In the genomic region with DNA sequence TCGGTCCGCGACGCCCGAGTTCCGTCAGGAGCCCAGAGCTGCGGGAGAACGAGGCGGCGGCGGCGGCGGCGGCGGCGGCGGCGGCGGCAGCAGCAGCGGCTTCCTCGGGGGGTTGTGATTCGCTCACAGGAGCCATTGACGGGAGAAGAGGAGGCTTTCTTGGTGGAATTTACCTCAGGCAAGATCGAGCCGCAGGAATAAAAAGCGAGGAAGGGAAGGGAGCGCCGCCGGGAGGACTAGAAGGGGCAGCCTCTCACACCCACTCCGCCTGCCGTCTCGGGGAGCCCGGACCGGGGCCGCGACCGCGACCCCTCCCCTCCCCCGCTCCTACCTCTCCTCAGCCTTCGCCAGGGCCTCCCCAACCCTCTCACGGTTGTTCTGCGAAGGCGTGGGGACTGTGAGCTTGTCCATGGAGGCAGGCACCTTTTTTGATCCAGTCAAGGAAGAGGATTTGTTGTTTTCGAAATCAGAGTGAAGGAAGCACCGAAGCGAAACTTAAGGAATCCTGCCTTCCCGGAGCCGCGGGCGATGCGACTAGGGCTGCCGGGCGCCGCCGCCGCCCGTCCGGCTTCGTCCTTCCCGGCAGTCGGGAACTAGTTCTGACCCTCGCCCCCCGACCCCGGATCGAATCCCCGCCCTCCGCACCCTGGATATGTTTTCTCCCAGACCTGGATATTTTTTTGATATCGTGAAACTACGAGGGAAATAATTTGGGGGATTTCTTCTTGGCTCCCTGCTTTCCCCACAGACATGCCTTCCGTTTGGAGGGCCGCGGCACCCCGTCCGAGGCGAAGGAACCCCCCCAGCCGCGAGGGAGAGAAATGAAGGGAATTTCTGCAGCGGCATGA, we compare ENCODE assay signal across 8 cellular contexts. TPM values are rescaled to one million over a fixed set of nuclear protein-coding genes. Genes with fewer than 3 reads are reported as not detected.
DNase-seq lines count a peak whose midpoint lies in the region; ATAC-seq and TF ChIP-seq lines count a peak whose summit lies in the region.

No MANE protein-coding gene starts in this region.

- H3K9me3 Mint-ChIP-seq in activated CD8-positive, alpha-beta T cell treated with anti-CD3 and anti-CD28 coated beads for 36 hours, result no peaks in the 10 kb centered on the region

- peak overlapping the region; percentile 56 for H2BK120ac ChIP-seq in mesendoderm (ENCODE audit: low read depth, low read length)

- peak overlapping the region; percentile 81 for H2BK5ac ChIP-seq in mesendoderm (ENCODE audit: low read length)

- CTCF ChIA-PET in activated CD8-positive, alpha-beta T cell treated with anti-CD3 and anti-CD28 coated beads for 36 hours (lab: Charles Lee), result no interaction called here

- H3K36me3 ChIP-seq in HAP-1 (replicated peaks) (no peaks in the 10 kb centered on the region), MM.1S (replicated peaks; ENCODE audit: insufficient read depth, low read length) (no peaks in the 10 kb centered on the region), mesendoderm (ENCODE audit: control insufficient read depth, insufficient read depth, low read length) (no peaks in the 10 kb centered on the region)
- no peaks in the 10 kb centered on the region for H3K36me3 ChIP-seq in effector memory CD4-positive, alpha-beta T cell (ENCODE audit: control insufficient read depth, insufficient read depth, low read length)

- H3K23ac ChIP-seq in mesendoderm (ENCODE audit: low read length), result peak overlapping the region; percentile 96

- peak overlapping the region; percentile 98 for H3K4me3 Mint-ChIP-seq in activated CD8-positive, alpha-beta T cell treated with anti-CD3 and anti-CD28 coated beads for 36 hours

- peak overlapping the region; percentile 76 for H3K4ac ChIP-seq in mesendoderm (ENCODE audit: low read depth, low read length)

- no peaks in the 10 kb centered on the region; the same call in none of the 2 replicates for H3K4me1 ChIP-seq in HAP-1
- peaks cover 10% of the 10 kb centered on the region; the same call in 1 of the 2 replicates for H3K4me1 ChIP-seq in MM.1S (ENCODE audit: low read length)
- peaks cover 10% of the 10 kb centered on the region for H3K4me1 ChIP-seq in effector memory CD4-positive, alpha-beta T cell (ENCODE audit: control insufficient read depth, insufficient read depth, low read length, poor library complexity, severe bottlenecking)
- H3K4me1 ChIP-seq in mesendoderm (ENCODE audit: control insufficient read depth, low read depth, low read length), result peaks cover 4% of the 10 kb centered on the region

- no peaks in the 10 kb centered on the region for H3K27me3 Mint-ChIP-seq in activated CD8-positive, alpha-beta T cell treated with anti-CD3 and anti-CD28 coated beads for 36 hours

- ATAC-seq in activated CD8-positive, alpha-beta T cell treated with anti-CD3 and anti-CD28 coated beads for 36 hours, result peak; percentile 32

- peaks cover 29% of the 10 kb centered on the region for H3K4me1 Mint-ChIP-seq in activated CD8-positive, alpha-beta T cell treated with anti-CD3 and anti-CD28 coated beads for 36 hours (ENCODE audit: low read depth)

- peak overlapping the region; percentile 95 for H3K56ac ChIP-seq in mesendoderm (ENCODE audit: low read length)

- H3K18ac ChIP-seq in mesendoderm (ENCODE audit: low read length), result peak overlapping the region; percentile 68

- peak overlapping the region; percentile 82 for H3K27ac Mint-ChIP-seq in activated CD8-positive, alpha-beta T cell treated with anti-CD3 and anti-CD28 coated beads for 36 hours

- H4K8ac ChIP-seq in mesendoderm (ENCODE audit: low read depth, low read length), result no peak overlapping the region

- H3K9me3 ChIP-seq in HAP-1 (no peaks in the 10 kb centered on the region), MM.1S (replicated peaks; ENCODE audit: insufficient read depth, low read length) (no peaks in the 10 kb centered on the region)
- no peaks in the 10 kb centered on the region for H3K9me3 ChIP-seq in effector memory CD4-positive, alpha-beta T cell (ENCODE audit: control insufficient read depth, low read length)

- peaks cover 2% of the 10 kb centered on the region for H3K79me1 ChIP-seq in mesendoderm (ENCODE audit: low read length)

- H3K27me3 ChIP-seq in HAP-1 (ENCODE audit: low read depth), result no peaks in the 10 kb centered on the region
- peaks cover 16% of the 10 kb centered on the region for H3K27me3 ChIP-seq in MM.1S (replicated peaks; ENCODE audit: insufficient read depth, low read length)
- no peaks in the 10 kb centered on the region for H3K27me3 ChIP-seq in effector memory CD4-positive, alpha-beta T cell (replicated peaks; ENCODE audit: control insufficient read depth, insufficient read depth, low read length, poor library complexity, severe bottlenecking)
- no peaks in the 10 kb centered on the region for H3K27me3 ChIP-seq in mesendoderm (ENCODE audit: insufficient read depth, low read length, poor library complexity)

- no peak overlapping the region for H2AK5ac ChIP-seq in mesendoderm (ENCODE audit: low read length)

- peaks cover 2% of the 10 kb centered on the region for H3K36me3 Mint-ChIP-seq in activated CD8-positive, alpha-beta T cell treated with anti-CD3 and anti-CD28 coated beads for 36 hours (ENCODE audit: low read depth)

- H3K4me3 ChIP-seq in GM08714 (ENCODE audit: low read length) (peak overlapping the region; percentile 95), HAP-1 (peak overlapping the region; percentile 95), MM.1S (ENCODE audit: low read length) (peak overlapping the region; percentile 99), mesendoderm (ENCODE audit: low read length) (peak overlapping the region; percentile 81)
- peak overlapping the region; percentile 98 for H3K4me3 ChIP-seq in effector memory CD4-positive, alpha-beta T cell (ENCODE audit: insufficient read depth, low read depth, low read length, poor library complexity, severe bottlenecking)

- H2AFZ ChIP-seq in MM.1S (ENCODE audit: low read length), result peak overlapping the region; percentile 90

- no peak for TF ChIP-seq CTCF in MM.1S (IDR thresholded peaks at IDR 0.05; ENCODE audit: low read length)
- no peak for TF ChIP-seq CTCF in activated CD8-positive, alpha-beta T cell treated with anti-CD3 and anti-CD28 coated beads for 36 hours (IDR thresholded peaks at IDR 0.05)

- intact Hi-C loops in activated CD8-positive, alpha-beta T cell treated with anti-CD3 and anti-CD28 coated beads for 36 hours (cut with micrococcal nuclease), result no loop called here

- POLR2A ChIA-PET in activated CD8-positive, alpha-beta T cell treated with anti-CD3 and anti-CD28 coated beads for 36 hours (lab: Charles Lee), result no interaction called here

- in situ Hi-C loops in HAP-1 (cut with MboI; ENCODE audit: low sequenced_read_pairs), result no loop called here

- DNase-seq in HAP-1 (ENCODE audit: low spot score in 2 of 2) (peak in 1 of 2 experiments; percentile 49), MM.1S (peak; percentile 16), mesendoderm (peak; percentile 84), DMS153 treated with DMSO at 0.1 percent for 48 hours (lab: John Stamatoyannopoulos, UW; ENCODE audit: unreplicated experiment) (no peak)
- DNase-seq in activated CD8-positive, alpha-beta T cell treated with anti-CD3 and anti-CD28 coated beads for 36 hours, result peak; percentile 53
- peak in 2 of 3 donors; percentile 18 to 29 for DNase-seq in effector memory CD4-positive, alpha-beta T cell
- DNase-seq in stimulated activated CD8-positive, alpha-beta memory T cell treated with anti-CD3 and anti-CD28 coated beads, Interleukin-7, amount 100 ng/mL, for 24 hours (ENCODE audit: low read depth), result peak; percentile 4

- H4K5ac ChIP-seq in mesendoderm (ENCODE audit: low read length), result no peak overlapping the region

- peaks cover 13% of the 10 kb centered on the region; the same call in 1 of the 2 replicates for H3F3A ChIP-seq in MM.1S (ENCODE audit: insufficient read depth, low read length)

- H3K4me2 ChIP-seq in MM.1S (ENCODE audit: low read depth, low read length) (peak overlapping the region; percentile 93), mesendoderm (ENCODE audit: low read length) (peak overlapping the region; percentile 32)

- no peak overlapping the region for H2BK15ac ChIP-seq in mesendoderm (replicated peaks; ENCODE audit: low read depth)

- H3K9me2 ChIP-seq in MM.1S (replicated peaks; ENCODE audit: insufficient read depth, low read length), result no peaks in the 10 kb centered on the region

- peak overlapping the region; percentile 28; the same call in 1 of the 2 replicates for H3K27ac ChIP-seq in MM.1S (ENCODE audit: low read length)
- peak overlapping the region; percentile 65 for H3K27ac ChIP-seq in effector memory CD4-positive, alpha-beta T cell (ENCODE audit: insufficient read depth, low read length, poor library complexity, severe bottlenecking)
- H3K27ac ChIP-seq in mesendoderm (ENCODE audit: low read depth, low read length), result peak overlapping the region; percentile 98

- H4K20me1 ChIP-seq in MM.1S (ENCODE audit: insufficient read depth, low read length), result no peaks in the 10 kb centered on the region

- H3K9ac ChIP-seq in MM.1S (ENCODE audit: low read length), result peak overlapping the region; percentile 62
- H3K9ac ChIP-seq in mesendoderm (ENCODE audit: low read length), result peak overlapping the region; percentile 93

- H3K79me2 ChIP-seq in MM.1S (ENCODE audit: low read length) (peaks cover 12% of the 10 kb centered on the region; the same call in 1 of the 2 replicates), mesendoderm (ENCODE audit: control insufficient read depth, insufficient read depth, low read length) (peaks cover 46% of the 10 kb centered on the region)

- WGBS in mesendoderm (ENCODE audit: extremely low coverage, insufficient coverage, low lambda C conversion rate), result no CpG with 5 or more reads among the region's 78 CpGs

RNA-seq across cellular contexts. Expression of a gene that starts 0.6 kb away (rescaled TPM):
- total RNA-seq in activated CD8-positive, alpha-beta T cell treated with anti-CD3 and anti-CD28 coated beads for 36 hours, result 1 to 10 TPM; 7.1 to 7.7 TPM
- polyA plus RNA-seq in mesendoderm (2013, experiment 1 of 2), result 15.0 TPM
- polyA plus RNA-seq in mesendoderm (2013, experiment 2 of 2), result 15.1 TPM

Comparison
In these comparisons a context has a peak if more than half of its experiments do, and no peak if none do; other contexts are left out.
1. H3K27ac ChIP-seq: peak in every context shown above with its lines; median percentile 98 in mesendoderm; 65 in effector memory CD4-positive, alpha-beta T cell; 28 in MM.1S.